In the genomic region with DNA sequence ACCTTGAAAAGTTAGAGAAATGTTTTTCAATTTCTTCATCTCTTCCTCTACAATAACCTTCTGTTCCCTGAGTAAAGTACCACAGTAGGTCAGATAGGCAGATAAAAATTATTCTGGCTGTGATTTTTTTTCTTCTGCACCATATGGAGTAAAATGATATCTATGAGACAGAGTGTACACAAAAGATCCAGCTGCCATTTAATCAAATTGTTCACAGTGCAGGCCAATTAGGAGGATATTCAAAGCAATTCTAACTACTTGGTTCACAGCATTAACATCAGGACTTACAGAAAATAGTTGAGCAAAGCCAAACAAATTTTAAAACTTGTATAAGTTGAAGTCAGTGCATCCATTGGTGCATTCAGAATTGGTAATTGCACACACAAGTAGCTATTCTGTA, we compare ENCODE assay signal across 21 cellular contexts.
"Had no signal": no experiment of that assay in that cellular context is flagged by ENCODE, and none has a peak within 500 bp of the region (broad histone marks: within the 10 kb centered on the region; RNA-seq: fewer than 3 reads in every experiment).

No MANE protein-coding gene starts in this region.

- DNase-seq: effector CD8-positive, alpha-beta T cell; endodermal cell; foreskin fibroblast; gastrocnemius medialis; head of caudate nucleus; left ventricle myocardium superior; lower lobe of right lung; naive thymus-derived CD8-positive, alpha-beta T cell; nephron progenitor cell; nucleus accumbens; stimulated activated CD4-positive, alpha-beta T cell treated with anti-CD3 and anti-CD28 coated beads, Interleukin-12 subunit alpha, Interleukin-12 subunit beta, amount 100 ng/mL, for 4 hours; stimulated activated CD4-positive, alpha-beta T cell treated with anti-CD3 and anti-CD28 coated beads, Interleukin-1b, Interleukin-23, amount 100 ng/mL, for 48 hours; stimulated activated CD4-positive, alpha-beta T cell treated with anti-CD3 and anti-CD28 coated beads, Interleukin-4, amount 100 ng/mL, for 1 hour; stimulated activated CD8-positive, alpha-beta memory T cell treated with anti-CD3 and anti-CD28 coated beads, Interleukin-4, amount 100 ng/mL, for 48 hours; stimulated activated naive CD4-positive, alpha-beta T cell; stimulated activated naive CD8-positive, alpha-beta T cell treated with anti-CD3 and anti-CD28 coated beads, Interleukin-15, amount 100 ng/mL, for 72 hours; transverse colon; upper lobe of right lung; uterus had no signal

- ATAC-seq: esophagus mucosa; gastrocnemius medialis; left ventricle myocardium superior; lower lobe of right lung; naive thymus-derived CD8-positive, alpha-beta T cell; sciatic nerve; stimulated activated naive CD8-positive, alpha-beta T cell treated with anti-CD3 and anti-CD28 coated beads, Interleukin-15, amount 100 ng/mL, for 72 hours; upper lobe of right lung had no signal
